In genomic region chr1:109213824-109214693, GRCh38 we compare ENCODE assay signal across 1 cellular context.
TF ChIP-seq lines count a peak whose summit lies in the region.

Gene SARS1 (plus strand): TSS chr1:109213918. CDS start chr1:109213993, 75 bp downstream.

TF ChIP-seq in H1, 55 proteins besides CTCF, POLR2A, EP300 and RAD21 (continued from another document):
- TF ChIP-seq CHD7 (IDR thresholded peaks at IDR 0.05; ENCODE audit: insufficient replicate concordance, low read length) (no peak), CBX5 (IDR thresholded peaks at IDR 0.05; ENCODE audit: low read depth, low read length) (no peak), E2F6 (IDR thresholded peaks at IDR 0.05) (no peak), EZH2 (IDR thresholded peaks at IDR 0.05; ENCODE audit: low read depth, low read length, severe bottlenecking) (no peak), TBP (IDR thresholded peaks at IDR 0.05; ENCODE audit: low read depth, low read length) (peak; percentile 58; the same call in 1 of the 2 replicates), SP4 (IDR thresholded peaks at IDR 0.05; ENCODE audit: low read length) (peak; percentile 70; the same call in 1 of the 2 replicates), RXRA (IDR thresholded peaks at IDR 0.05; ENCODE audit: insufficient read depth, low read depth, low read length) (no peak), ZNF274 (IDR thresholded peaks at IDR 0.05; ENCODE audit: borderline replicate concordance, extremely low read depth, low read length) (no peak), SIRT6 (IDR thresholded peaks at IDR 0.05; ENCODE audit: low read length) (no peak), SAP30 (IDR thresholded peaks at IDR 0.05; ENCODE audit: insufficient read depth, insufficient replicate concordance, low read length) (peak; percentile 87), ASH2L (IDR thresholded peaks at IDR 0.05; ENCODE audit: low read length) (peak; percentile 80), SRF (IDR thresholded peaks at IDR 0.05; ENCODE audit: low read depth, low read length) (no peak), EGR1 (IDR thresholded peaks at IDR 0.05; ENCODE audit: borderline replicate concordance, low read depth, low read length) (no peak), USF2 (IDR thresholded peaks at IDR 0.05; ENCODE audit: low read length) (no peak), ATF3 (IDR thresholded peaks at IDR 0.05; ENCODE audit: insufficient read depth, low read depth, low read length) (0 out of 2 replicates have a peak, but pooled peaks have one; percentile 28), NANOG (IDR thresholded peaks at IDR 0.05; ENCODE audit: insufficient read depth, low read depth, low read length, poor library complexity, severe bottlenecking) (no peak), BACH1 (IDR thresholded peaks at IDR 0.05; ENCODE audit: low read length) (0 out of 2 replicates have a peak, but pooled peaks have one; percentile 20), CHD1 (IDR thresholded peaks at IDR 0.05; ENCODE audit: low read depth, low read length) (no peak), KDM4A (IDR thresholded peaks at IDR 0.05; ENCODE audit: low read depth, low read length, severe bottlenecking) (peak; percentile 36), RBBP5 (IDR thresholded peaks at IDR 0.05; ENCODE audit: borderline replicate concordance, low read depth, low read length) (peak; percentile 73; the same call in 1 of the 2 replicates), PHF8 (conservative IDR thresholded peaks at IDR 0.05; ENCODE audit: low read depth, low read length) (peak; percentile 66), TAF1 (IDR thresholded peaks at IDR 0.05; ENCODE audit: low read depth, low read length) (peak; percentile 64), ATF2 (IDR thresholded peaks at IDR 0.05; ENCODE audit: low read length) (no peak), POLR2AphosphoS5 (IDR thresholded peaks at IDR 0.05; ENCODE audit: low read depth, low read length) (peak; percentile 61; the same call in 1 of the 2 replicates), TCF12 (IDR thresholded peaks at IDR 0.05; ENCODE audit: low read depth, low read length) (no peak), NRF1 (IDR thresholded peaks at IDR 0.05; ENCODE audit: low read depth, low read length) (peak; percentile 98), KDM5A (IDR thresholded peaks at IDR 0.05; ENCODE audit: low read length) (no peak), FOSL1 (IDR thresholded peaks at IDR 0.05; ENCODE audit: insufficient read depth, low read depth, low read length) (no peak), POU5F1 (IDR thresholded peaks at IDR 0.05; ENCODE audit: low read depth, low read length) (no peak), SUZ12 (IDR thresholded peaks at IDR 0.05; ENCODE audit: low read length) (no peak; the same call in 1 of the 2 replicates), MAX (IDR thresholded peaks at IDR 0.05) (peak; percentile 70), SIN3A (conservative IDR thresholded peaks at IDR 0.05 in 1 of 2, IDR thresholded peaks at IDR 0.05 in 1 of 2; ENCODE audit: low read depth in 1 of 2, low read length in 2 of 2) (peak; percentile 62 to 84; a peak in 3 of 4 replicates), KDM1A (IDR thresholded peaks at IDR 0.05; ENCODE audit: borderline replicate concordance, low read length) (no peak), JUN (IDR thresholded peaks at IDR 0.05; ENCODE audit: low read depth, low read length) (no peak), RFX5 (IDR thresholded peaks at IDR 0.05; ENCODE audit: borderline replicate concordance, low read depth, low read length) (no peak)
TF ChIP-seq in H1: peak in this region for 15.
